Comparison of ENCODE assay signal across 17 cellular contexts in the genomic region with DNA sequence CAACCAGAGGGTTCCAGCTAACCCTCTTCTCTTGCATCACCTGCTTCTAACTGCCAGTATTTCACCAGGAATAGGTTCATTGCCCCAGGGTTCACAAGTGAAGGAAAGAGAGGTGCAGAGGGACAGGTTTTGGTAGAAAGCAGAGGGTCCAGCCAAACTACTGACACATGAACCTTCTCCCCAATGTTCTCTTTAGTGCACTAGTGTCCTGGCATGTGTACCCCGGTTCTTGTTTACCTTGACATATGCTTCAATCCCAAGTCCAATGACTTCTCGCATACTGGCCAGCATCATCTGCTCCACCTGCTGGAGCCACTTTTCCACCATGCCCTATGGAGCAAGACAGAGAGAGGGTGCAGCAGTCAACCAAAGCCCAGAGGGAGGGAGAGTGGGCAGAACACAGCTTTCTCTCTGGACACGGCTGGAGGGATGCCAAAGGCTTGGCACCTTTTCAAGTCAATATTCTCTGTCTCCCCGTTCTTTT.
A peak's percentile ranks its signal among the peaks of the same experiment; 100 is the strongest.
DNase-seq lines count a peak whose midpoint lies in the region; ATAC-seq and TF ChIP-seq lines count a peak whose summit lies in the region.
"Had no signal": no experiment of that assay in that cellular context is flagged by ENCODE, and none has a peak within 500 bp of the region (broad histone marks: within the 10 kb centered on the region; RNA-seq: fewer than 3 reads in every experiment).

No MANE protein-coding gene starts in this region.

- H3K27me3 ChIP-seq in foreskin keratinocyte (peaks cover 4% of the 10 kb centered on the region), testis (no peaks in the 10 kb centered on the region), upper lobe of right lung (no peaks in the 10 kb centered on the region), ascending aorta (no peaks in the 10 kb centered on the region)

- TF ChIP-seq CTCF in foreskin keratinocyte (conservative IDR thresholded peaks at IDR 0.05) (peak; percentile 6), testis (IDR thresholded peaks at IDR 0.05) (no peak), upper lobe of right lung (IDR thresholded peaks at IDR 0.05) (no peak), ascending aorta (IDR thresholded peaks at IDR 0.05) (no peak)

- in situ Hi-C loops in ACHN (cut with HindIII; ENCODE audit: low pct_ligation_motif_present, low pct_unique_long_range_greater_than_20kb, low sequenced_read_pairs) = no loop called here

- no peak for TF ChIP-seq POLR2A in testis (IDR thresholded peaks at IDR 0.05)

- 56 to 72% methylated on average over 4 of the region's 4 CpGs for WGBS in testis, 2 donors

- DNase-seq in NCI-H2196 (lab: John Stamatoyannopoulos, UW; ENCODE audit: unreplicated experiment) (peak; percentile 15), NCI-H2196 treated with DMSO at 0.1 percent for 48 hours (lab: John Stamatoyannopoulos, UW; ENCODE audit: unreplicated experiment) (no peak), NCI-H345 treated with DMSO at 0.1 percent for 48 hours (lab: John Stamatoyannopoulos, UW; ENCODE audit: unreplicated experiment) (peak; percentile 15), foreskin keratinocyte (no peak), testis (peak; percentile 18), upper lobe of right lung (no peak), ascending aorta (ENCODE audit: low spot score in 2 of 2) (no peak), ACHN (no peak)
- DNase-seq: Caco-2, DND-41, GF-D8, KG1, MG63, NCI-H1417 treated with DMSO at 0.1 percent for 48 hours, NCI-H524, PC-3 had no signal

- intact Hi-C loops in testis (cut with DNase I; ENCODE audit: low total_unique reads) (no loop called here), upper lobe of right lung (cut with DNase I) (no loop called here), ascending aorta (cut with DNase I) (no loop called here)

- no peaks in the 10 kb centered on the region for H3K36me3 ChIP-seq in testis (ENCODE audit: low read depth, missing control alignments)
- H3K36me3 ChIP-seq in upper lobe of right lung = no peaks in the 10 kb centered on the region
- no peaks in the 10 kb centered on the region for H3K36me3 ChIP-seq in ascending aorta
- H3K36me3 ChIP-seq: MG63 had no signal

- H3K27ac ChIP-seq in foreskin keratinocyte (no peak overlapping the region), testis (no peak overlapping the region), upper lobe of right lung (no peak overlapping the region), ascending aorta (no peak overlapping the region)
- H3K27ac ChIP-seq: A549 had no signal

- H3K4me1 ChIP-seq in foreskin keratinocyte = no peaks in the 10 kb centered on the region
- H3K4me1 ChIP-seq in testis = no peaks in the 10 kb centered on the region
- no peaks in the 10 kb centered on the region for H3K4me1 ChIP-seq in upper lobe of right lung
- no peaks in the 10 kb centered on the region for H3K4me1 ChIP-seq in ascending aorta
- H3K4me1 ChIP-seq: A549, Caco-2 had no signal

- ATAC-seq in foreskin keratinocyte = no peak
- no peak for ATAC-seq in upper lobe of right lung
- ATAC-seq: PC-3 had no signal

- H3K9me3 ChIP-seq in testis = no peaks in the 10 kb centered on the region
- no peaks in the 10 kb centered on the region for H3K9me3 ChIP-seq in upper lobe of right lung
- no peaks in the 10 kb centered on the region for H3K9me3 ChIP-seq in ascending aorta
- H3K9me3 ChIP-seq: A549, Caco-2, MG63 had no signal

- H3K4me3 ChIP-seq in testis (no peak overlapping the region), upper lobe of right lung (no peak overlapping the region), ascending aorta (no peak overlapping the region)
- H3K4me3 ChIP-seq: A549, MG63 had no signal

Comparison
In these comparisons a context has a peak if more than half of its experiments do, and no peak if none do; other contexts are left out.
1. DNase-seq: peak in NCI-H2196 (single experiment), NCI-H345 treated with DMSO at 0.1 percent for 48 hours (single experiment) and testis (single experiment); none in NCI-H2196 treated with DMSO at 0.1 percent for 48 hours (single experiment), foreskin keratinocyte (0 of 2), upper lobe of right lung (single experiment), ascending aorta (0 of 2) and ACHN (single experiment).